2 cellular contexts compared by ENCODE assay signal in the genomic region with DNA sequence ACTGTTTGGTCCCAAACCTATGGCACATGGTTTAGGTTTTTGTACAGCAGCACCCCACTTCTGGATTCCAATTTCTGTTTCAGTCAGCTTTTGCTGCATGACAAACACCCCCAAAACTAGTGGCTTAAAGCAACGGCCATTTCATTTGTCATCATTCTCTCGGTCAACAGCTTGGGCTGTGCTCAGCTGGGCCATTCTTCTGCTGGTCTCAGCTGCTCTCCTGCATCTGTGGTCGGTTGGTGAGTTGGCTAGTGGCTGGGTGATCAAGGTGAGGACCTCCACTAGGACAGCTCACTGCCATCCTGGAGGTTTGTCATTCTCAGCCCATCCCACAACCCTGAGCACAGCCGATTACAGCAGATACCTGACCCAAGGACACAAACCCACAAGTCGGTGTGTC.
TF ChIP-seq lines count a peak whose summit lies in the region.

No MANE protein-coding gene starts in this region.

TF ChIP-seq in HepG2, 621 proteins besides CTCF, POLR2A, EP300 and RAD21:
- TF ChIP-seq ZNF331 (CRISPR knock-in tag; IDR thresholded peaks at IDR 0.05) (peak; percentile 70; the same call in 1 of the 2 replicates), FOXM1 (CRISPR knock-in tag; IDR thresholded peaks at IDR 0.05) (no peak), ZNF44 (CRISPR knock-in tag; IDR thresholded peaks at IDR 0.05) (no peak), MED8 (CRISPR knock-in tag; IDR thresholded peaks at IDR 0.05; ENCODE audit: insufficient replicate concordance) (no peak)
- TF ChIP-seq, protein P1, sequence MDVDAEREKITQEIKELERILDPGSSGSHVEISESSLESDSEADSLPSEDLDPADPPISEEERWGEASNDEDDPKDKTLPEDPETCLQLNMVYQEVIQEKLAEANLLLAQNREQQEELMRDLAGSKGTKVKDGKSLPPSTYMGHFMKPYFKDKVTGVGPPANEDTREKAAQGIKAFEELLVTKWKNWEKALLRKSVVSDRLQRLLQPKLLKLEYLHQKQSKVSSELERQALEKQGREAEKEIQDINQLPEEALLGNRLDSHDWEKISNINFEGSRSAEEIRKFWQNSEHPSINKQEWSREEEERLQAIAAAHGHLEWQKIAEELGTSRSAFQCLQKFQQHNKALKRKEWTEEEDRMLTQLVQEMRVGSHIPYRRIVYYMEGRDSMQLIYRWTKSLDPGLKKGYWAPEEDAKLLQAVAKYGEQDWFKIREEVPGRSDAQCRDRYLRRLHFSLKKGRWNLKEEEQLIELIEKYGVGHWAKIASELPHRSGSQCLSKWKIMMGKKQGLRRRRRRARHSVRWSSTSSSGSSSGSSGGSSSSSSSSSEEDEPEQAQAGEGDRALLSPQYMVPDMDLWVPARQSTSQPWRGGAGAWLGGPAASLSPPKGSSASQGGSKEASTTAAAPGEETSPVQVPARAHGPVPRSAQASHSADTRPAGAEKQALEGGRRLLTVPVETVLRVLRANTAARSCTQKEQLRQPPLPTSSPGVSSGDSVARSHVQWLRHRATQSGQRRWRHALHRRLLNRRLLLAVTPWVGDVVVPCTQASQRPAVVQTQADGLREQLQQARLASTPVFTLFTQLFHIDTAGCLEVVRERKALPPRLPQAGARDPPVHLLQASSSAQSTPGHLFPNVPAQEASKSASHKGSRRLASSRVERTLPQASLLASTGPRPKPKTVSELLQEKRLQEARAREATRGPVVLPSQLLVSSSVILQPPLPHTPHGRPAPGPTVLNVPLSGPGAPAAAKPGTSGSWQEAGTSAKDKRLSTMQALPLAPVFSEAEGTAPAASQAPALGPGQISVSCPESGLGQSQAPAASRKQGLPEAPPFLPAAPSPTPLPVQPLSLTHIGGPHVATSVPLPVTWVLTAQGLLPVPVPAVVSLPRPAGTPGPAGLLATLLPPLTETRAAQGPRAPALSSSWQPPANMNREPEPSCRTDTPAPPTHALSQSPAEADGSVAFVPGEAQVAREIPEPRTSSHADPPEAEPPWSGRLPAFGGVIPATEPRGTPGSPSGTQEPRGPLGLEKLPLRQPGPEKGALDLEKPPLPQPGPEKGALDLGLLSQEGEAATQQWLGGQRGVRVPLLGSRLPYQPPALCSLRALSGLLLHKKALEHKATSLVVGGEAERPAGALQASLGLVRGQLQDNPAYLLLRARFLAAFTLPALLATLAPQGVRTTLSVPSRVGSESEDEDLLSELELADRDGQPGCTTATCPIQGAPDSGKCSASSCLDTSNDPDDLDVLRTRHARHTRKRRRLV (CRISPR knock-in tag; IDR thresholded peaks at IDR 0.05), result no peak
- TF ChIP-seq, protein P2, sequence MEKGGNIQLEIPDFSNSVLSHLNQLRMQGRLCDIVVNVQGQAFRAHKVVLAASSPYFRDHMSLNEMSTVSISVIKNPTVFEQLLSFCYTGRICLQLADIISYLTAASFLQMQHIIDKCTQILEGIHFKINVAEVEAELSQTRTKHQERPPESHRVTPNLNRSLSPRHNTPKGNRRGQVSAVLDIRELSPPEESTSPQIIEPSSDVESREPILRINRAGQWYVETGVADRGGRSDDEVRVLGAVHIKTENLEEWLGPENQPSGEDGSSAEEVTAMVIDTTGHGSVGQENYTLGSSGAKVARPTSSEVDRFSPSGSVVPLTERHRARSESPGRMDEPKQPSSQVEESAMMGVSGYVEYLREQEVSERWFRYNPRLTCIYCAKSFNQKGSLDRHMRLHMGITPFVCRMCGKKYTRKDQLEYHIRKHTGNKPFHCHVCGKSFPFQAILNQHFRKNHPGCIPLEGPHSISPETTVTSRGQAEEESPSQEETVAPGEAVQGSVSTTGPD (CRISPR knock-in tag; IDR thresholded peaks at IDR 0.05), result no peak
- TF ChIP-seq, protein P3, sequence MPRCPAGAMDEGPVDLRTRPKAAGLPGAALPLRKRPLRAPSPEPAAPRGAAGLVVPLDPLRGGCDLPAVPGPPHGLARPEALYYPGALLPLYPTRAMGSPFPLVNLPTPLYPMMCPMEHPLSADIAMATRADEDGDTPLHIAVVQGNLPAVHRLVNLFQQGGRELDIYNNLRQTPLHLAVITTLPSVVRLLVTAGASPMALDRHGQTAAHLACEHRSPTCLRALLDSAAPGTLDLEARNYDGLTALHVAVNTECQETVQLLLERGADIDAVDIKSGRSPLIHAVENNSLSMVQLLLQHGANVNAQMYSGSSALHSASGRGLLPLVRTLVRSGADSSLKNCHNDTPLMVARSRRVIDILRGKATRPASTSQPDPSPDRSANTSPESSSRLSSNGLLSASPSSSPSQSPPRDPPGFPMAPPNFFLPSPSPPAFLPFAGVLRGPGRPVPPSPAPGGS (CRISPR knock-in tag; IDR thresholded peaks at IDR 0.05), result no peak

TF ChIP-seq in K562, 482 proteins besides CTCF, POLR2A, EP300 and RAD21:
- TF ChIP-seq BCOR (IDR thresholded peaks at IDR 0.05) (peak; percentile 46; the same call in 1 of the 2 replicates), ZNF311 (CRISPR knock-in tag; IDR thresholded peaks at IDR 0.05) (no peak), RFX5 (IDR thresholded peaks at IDR 0.05; ENCODE audit: low read depth, low read length) (no peak), RBM25 (IDR thresholded peaks at IDR 0.05; ENCODE audit: low read depth, low read length, severe bottlenecking) (peak; percentile 30), ZC3H4 (CRISPR knock-in tag; IDR thresholded peaks at IDR 0.05; ENCODE audit: borderline replicate concordance) (no peak), ARID1B (IDR thresholded peaks at IDR 0.05) (no peak), PYGO2 (tag; IDR thresholded peaks at IDR 0.05) (no peak), SRSF9 (IDR thresholded peaks at IDR 0.05; ENCODE audit: borderline replicate concordance, low read depth, low read length) (no peak), TRIM24 (IDR thresholded peaks at IDR 0.05) (0 out of 4 replicates have a peak, but pooled peaks of 1 of the 2 experiments have one; percentile 32), EGR1 (conservative IDR thresholded peaks at IDR 0.05) (no peak), ZNF586 (CRISPR knock-in tag; conservative IDR thresholded peaks at IDR 0.05) (no peak)
- TF ChIP-seq, protein P4, sequence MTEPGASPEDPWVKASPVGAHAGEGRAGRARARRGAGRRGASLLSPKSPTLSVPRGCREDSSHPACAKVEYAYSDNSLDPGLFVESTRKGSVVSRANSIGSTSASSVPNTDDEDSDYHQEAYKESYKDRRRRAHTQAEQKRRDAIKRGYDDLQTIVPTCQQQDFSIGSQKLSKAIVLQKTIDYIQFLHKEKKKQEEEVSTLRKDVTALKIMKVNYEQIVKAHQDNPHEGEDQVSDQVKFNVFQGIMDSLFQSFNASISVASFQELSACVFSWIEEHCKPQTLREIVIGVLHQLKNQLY (CRISPR knock-in tag; conservative IDR thresholded peaks at IDR 0.05), result no peak
- TF ChIP-seq, protein P5, sequence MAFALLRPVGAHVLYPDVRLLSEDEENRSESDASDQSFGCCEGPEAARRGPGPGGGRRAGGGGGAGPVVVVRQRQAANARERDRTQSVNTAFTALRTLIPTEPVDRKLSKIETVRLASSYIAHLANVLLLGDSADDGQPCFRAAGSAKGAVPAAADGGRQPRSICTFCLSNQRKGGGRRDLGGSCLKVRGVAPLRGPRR (CRISPR knock-in tag; IDR thresholded peaks at IDR 0.05), result no peak
- TF ChIP-seq, protein P6, sequence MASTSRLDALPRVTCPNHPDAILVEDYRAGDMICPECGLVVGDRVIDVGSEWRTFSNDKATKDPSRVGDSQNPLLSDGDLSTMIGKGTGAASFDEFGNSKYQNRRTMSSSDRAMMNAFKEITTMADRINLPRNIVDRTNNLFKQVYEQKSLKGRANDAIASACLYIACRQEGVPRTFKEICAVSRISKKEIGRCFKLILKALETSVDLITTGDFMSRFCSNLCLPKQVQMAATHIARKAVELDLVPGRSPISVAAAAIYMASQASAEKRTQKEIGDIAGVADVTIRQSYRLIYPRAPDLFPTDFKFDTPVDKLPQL (IDR thresholded peaks at IDR 0.05; ENCODE audit: extremely low read depth, insufficient read length), result no peak
- TF ChIP-seq, protein P7, sequence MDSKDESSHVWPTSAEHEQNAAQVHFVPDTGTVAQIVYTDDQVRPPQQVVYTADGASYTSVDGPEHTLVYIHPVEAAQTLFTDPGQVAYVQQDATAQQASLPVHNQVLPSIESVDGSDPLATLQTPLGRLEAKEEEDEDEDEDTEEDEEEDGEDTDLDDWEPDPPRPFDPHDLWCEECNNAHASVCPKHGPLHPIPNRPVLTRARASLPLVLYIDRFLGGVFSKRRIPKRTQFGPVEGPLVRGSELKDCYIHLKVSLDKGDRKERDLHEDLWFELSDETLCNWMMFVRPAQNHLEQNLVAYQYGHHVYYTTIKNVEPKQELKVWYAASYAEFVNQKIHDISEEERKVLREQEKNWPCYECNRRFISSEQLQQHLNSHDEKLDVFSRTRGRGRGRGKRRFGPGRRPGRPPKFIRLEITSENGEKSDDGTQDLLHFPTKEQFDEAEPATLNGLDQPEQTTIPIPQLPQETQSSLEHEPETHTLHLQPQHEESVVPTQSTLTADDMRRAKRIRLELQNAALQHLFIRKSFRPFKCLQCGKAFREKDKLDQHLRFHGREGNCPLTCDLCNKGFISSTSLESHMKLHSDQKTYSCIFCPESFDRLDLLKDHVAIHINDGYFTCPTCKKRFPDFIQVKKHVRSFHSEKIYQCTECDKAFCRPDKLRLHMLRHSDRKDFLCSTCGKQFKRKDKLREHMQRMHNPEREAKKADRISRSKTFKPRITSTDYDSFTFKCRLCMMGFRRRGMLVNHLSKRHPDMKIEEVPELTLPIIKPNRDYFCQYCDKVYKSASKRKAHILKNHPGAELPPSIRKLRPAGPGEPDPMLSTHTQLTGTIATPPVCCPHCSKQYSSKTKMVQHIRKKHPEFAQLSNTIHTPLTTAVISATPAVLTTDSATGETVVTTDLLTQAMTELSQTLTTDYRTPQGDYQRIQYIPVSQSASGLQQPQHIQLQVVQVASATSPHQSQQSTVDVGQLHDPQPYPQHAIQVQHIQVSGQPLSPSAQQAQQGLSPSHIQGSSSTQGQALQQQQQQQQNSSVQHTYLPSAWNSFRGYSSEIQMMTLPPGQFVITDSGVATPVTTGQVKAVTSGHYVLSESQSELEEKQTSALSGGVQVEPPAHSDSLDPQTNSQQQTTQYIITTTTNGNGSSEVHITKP (IDR thresholded peaks at IDR 0.05; ENCODE audit: partially characterized antibody), result no peak
- TF ChIP-seq, protein P8, sequence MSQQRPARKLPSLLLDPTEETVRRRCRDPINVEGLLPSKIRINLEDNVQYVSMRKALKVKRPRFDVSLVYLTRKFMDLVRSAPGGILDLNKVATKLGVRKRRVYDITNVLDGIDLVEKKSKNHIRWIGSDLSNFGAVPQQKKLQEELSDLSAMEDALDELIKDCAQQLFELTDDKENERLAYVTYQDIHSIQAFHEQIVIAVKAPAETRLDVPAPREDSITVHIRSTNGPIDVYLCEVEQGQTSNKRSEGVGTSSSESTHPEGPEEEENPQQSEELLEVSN (IDR thresholded peaks at IDR 0.05; ENCODE audit: borderline replicate concordance in 1 of 2, extremely low read depth in 1 of 2, insufficient read depth in 1 of 2, insufficient read length in 1 of 2, low read depth in 1 of 2, low read length in 1 of 2, poor library complexity in 1 of 2, severe bottlenecking in 1 of 2), result no peak
